ENCODE assay signal across 1 cellular context in the genomic region with DNA sequence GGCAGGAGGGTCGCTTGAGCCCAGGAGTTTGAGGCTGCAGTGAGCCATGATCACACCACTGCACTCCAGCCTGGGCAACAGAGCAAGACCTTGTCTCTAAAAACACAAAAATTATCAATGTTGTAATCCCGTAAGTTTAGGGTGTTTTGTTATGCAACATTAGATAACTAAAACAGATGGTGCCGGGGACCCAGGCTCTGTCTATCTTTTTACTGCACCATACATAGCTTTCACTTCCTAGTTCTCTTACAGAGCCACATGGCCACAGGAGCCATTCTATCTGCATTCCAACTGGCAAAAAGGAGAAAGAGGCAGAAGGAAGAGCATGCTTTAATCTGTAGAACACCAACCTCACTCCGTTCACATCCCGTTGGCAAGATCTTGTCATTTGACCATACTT.
TF ChIP-seq lines count a peak whose summit lies in the region.

No MANE protein-coding gene starts in this region.

TF ChIP-seq in K562, 482 proteins besides CTCF, POLR2A, EP300 and RAD21:
- TF ChIP-seq CEBPB (tag; IDR thresholded peaks at IDR 0.05) (peak; percentile 63), HIVEP1 (CRISPR knock-in tag; IDR thresholded peaks at IDR 0.05) (no peak), CBFA2T3 (IDR thresholded peaks at IDR 0.05) (peak; percentile 22; the same call in 1 of the 2 replicates), POLR2H (tag; IDR thresholded peaks at IDR 0.05; ENCODE audit: low read depth) (no peak), ARID1B (IDR thresholded peaks at IDR 0.05) (no peak)
